Comparison of ENCODE assay signal across 1 cellular context in genomic region chr2:17830053-17831034, GRCh38.
TF ChIP-seq lines count a peak whose summit lies in the region.

No MANE protein-coding gene starts in this region.

TF ChIP-seq in HEK293, 187 proteins besides CTCF, POLR2A, EP300 and RAD21 (continued from another document and continues in another):
- TF ChIP-seq ELK4 (IDR thresholded peaks at IDR 0.05; ENCODE audit: borderline replicate concordance, low read depth, low read length) (no peak), ZNF544 (tag by site-specific recombination; IDR thresholded peaks at IDR 0.05) (no peak), ZNF510 (tag by site-specific recombination; IDR thresholded peaks at IDR 0.05; ENCODE audit: insufficient replicate concordance) (no peak), ZNF704 (tag by site-specific recombination; IDR thresholded peaks at IDR 0.05) (no peak), ZNF398 (tag by site-specific recombination; IDR thresholded peaks at IDR 0.05) (no peak), ZNF202 (tag by site-specific recombination; IDR thresholded peaks at IDR 0.05; ENCODE audit: borderline replicate concordance) (no peak), ZNF677 (tag by site-specific recombination; IDR thresholded peaks at IDR 0.05) (no peak), ZNF280C (tag by site-specific recombination; IDR thresholded peaks at IDR 0.05) (no peak), ZNF692 (tag by site-specific recombination; IDR thresholded peaks at IDR 0.05) (no peak; the same call in 1 of the 2 replicates), ZNF48 (tag by site-specific recombination; IDR thresholded peaks at IDR 0.05) (no peak), KLF7 (tag by site-specific recombination; IDR thresholded peaks at IDR 0.05; ENCODE audit: borderline replicate concordance) (no peak), ZNF529 (tag by site-specific recombination; IDR thresholded peaks at IDR 0.05; ENCODE audit: insufficient replicate concordance) (no peak), GLIS1 (tag by site-specific recombination; IDR thresholded peaks at IDR 0.05) (peak; percentile 94), AEBP2 (tag by site-specific recombination; IDR thresholded peaks at IDR 0.05; ENCODE audit: borderline replicate concordance) (no peak), ZNF600 (tag by site-specific recombination; IDR thresholded peaks at IDR 0.05) (peak; percentile 61; the same call in 1 of the 2 replicates), ZNF518A (tag by site-specific recombination; conservative IDR thresholded peaks at IDR 0.05; ENCODE audit: low read depth) (no peak), MYNN (tag by site-specific recombination; IDR thresholded peaks at IDR 0.05; ENCODE audit: borderline replicate concordance) (no peak), GLIS2 (tag by site-specific recombination; IDR thresholded peaks at IDR 0.05) (peak; percentile 88), ZNF146 (tag by site-specific recombination; IDR thresholded peaks at IDR 0.05) (no peak), ZBTB6 (tag by site-specific recombination; IDR thresholded peaks at IDR 0.05) (no peak), BCL11A (tag by site-specific recombination; IDR thresholded peaks at IDR 0.05; ENCODE audit: low read depth) (no peak), ZNF571 (tag by site-specific recombination; IDR thresholded peaks at IDR 0.05) (no peak), PRDM10 (tag by site-specific recombination; IDR thresholded peaks at IDR 0.05) (no peak), IKZF3 (tag by site-specific recombination; IDR thresholded peaks at IDR 0.05) (peak; percentile 81), ZNF221 (tag by site-specific recombination; IDR thresholded peaks at IDR 0.05; ENCODE audit: borderline replicate concordance) (no peak), ZNF391 (tag by site-specific recombination; IDR thresholded peaks at IDR 0.05; ENCODE audit: borderline replicate concordance, low read depth) (no peak), ZNF768 (tag by site-specific recombination; IDR thresholded peaks at IDR 0.05) (no peak), ATF2 (tag by site-specific recombination; IDR thresholded peaks at IDR 0.05; ENCODE audit: low read depth) (no peak), HOXA7 (CRISPR knock-in tag; IDR thresholded peaks at IDR 0.05; ENCODE audit: borderline replicate concordance) (no peak), YY1 (tag by site-specific recombination; IDR thresholded peaks at IDR 0.05) (no peak), ZNF292 (tag by site-specific recombination; IDR thresholded peaks at IDR 0.05; ENCODE audit: borderline replicate concordance, low read depth) (no peak), ZNF513 (tag by site-specific recombination; IDR thresholded peaks at IDR 0.05) (no peak)
